In genomic region chr15:100349321-100349695, GRCh38 we compare ENCODE assay signal across 1 cellular context.
TF ChIP-seq lines count a peak whose summit lies in the region.

No MANE protein-coding gene starts in this region.

TF ChIP-seq in K562, 482 proteins besides CTCF, POLR2A, EP300 and RAD21 (continued from another document):
- TF ChIP-seq ATF4 (CRISPR knock-in tag; IDR thresholded peaks at IDR 0.05), result no peak
- TF ChIP-seq MYBL2 (IDR thresholded peaks at IDR 0.05; ENCODE audit: low read depth), result no peak
- TF ChIP-seq MYBL2 (CRISPR knock-in tag; IDR thresholded peaks at IDR 0.05; ENCODE audit: borderline replicate concordance), result no peak
- TF ChIP-seq KAT2B (IDR thresholded peaks at IDR 0.05; ENCODE audit: low read depth, low read length), result no peak
- TF ChIP-seq ZNF561 (CRISPR knock-in tag; conservative IDR thresholded peaks at IDR 0.05), result no peak
- TF ChIP-seq, protein P1, sequence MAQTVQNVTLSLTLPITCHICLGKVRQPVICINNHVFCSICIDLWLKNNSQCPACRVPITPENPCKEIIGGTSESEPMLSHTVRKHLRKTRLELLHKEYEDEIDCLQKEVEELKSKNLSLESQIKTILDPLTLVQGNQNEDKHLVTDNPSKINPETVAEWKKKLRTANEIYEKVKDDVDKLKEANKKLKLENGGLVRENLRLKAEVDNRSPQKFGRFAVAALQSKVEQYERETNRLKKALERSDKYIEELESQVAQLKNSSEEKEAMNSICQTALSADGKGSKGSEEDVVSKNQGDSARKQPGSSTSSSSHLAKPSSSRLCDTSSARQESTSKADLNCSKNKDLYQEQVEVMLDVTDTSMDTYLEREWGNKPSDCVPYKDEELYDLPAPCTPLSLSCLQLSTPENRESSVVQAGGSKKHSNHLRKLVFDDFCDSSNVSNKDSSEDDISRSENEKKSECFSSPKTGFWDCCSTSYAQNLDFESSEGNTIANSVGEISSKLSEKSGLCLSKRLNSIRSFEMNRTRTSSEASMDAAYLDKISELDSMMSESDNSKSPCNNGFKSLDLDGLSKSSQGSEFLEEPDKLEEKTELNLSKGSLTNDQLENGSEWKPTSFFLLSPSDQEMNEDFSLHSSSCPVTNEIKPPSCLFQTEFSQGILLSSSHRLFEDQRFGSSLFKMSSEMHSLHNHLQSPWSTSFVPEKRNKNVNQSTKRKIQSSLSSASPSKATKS (CRISPR knock-in tag; IDR thresholded peaks at IDR 0.05), result no peak
- no peak for TF ChIP-seq CSDE1 (IDR thresholded peaks at IDR 0.05)
- no peak for TF ChIP-seq ETV5 (CRISPR knock-in tag; IDR thresholded peaks at IDR 0.05; ENCODE audit: low read depth)
- no peak for TF ChIP-seq ZNF407 (IDR thresholded peaks at IDR 0.05; ENCODE audit: low read depth)
- no peak for TF ChIP-seq KLF1 (tag; IDR thresholded peaks at IDR 0.05)
- TF ChIP-seq CHD4 (IDR thresholded peaks at IDR 0.05; ENCODE audit: insufficient read depth, insufficient replicate concordance, low read depth, low read length, poor library complexity, severe bottlenecking), result no peak
- no peak for TF ChIP-seq MECOM (CRISPR knock-in tag; IDR thresholded peaks at IDR 0.05)
- TF ChIP-seq ELF2 (CRISPR knock-in tag; IDR thresholded peaks at IDR 0.05), result no peak
- TF ChIP-seq ZHX1 (conservative IDR thresholded peaks at IDR 0.05; ENCODE audit: low read length), result no peak
